24 cellular contexts compared by ENCODE assay signal in the genomic region with DNA sequence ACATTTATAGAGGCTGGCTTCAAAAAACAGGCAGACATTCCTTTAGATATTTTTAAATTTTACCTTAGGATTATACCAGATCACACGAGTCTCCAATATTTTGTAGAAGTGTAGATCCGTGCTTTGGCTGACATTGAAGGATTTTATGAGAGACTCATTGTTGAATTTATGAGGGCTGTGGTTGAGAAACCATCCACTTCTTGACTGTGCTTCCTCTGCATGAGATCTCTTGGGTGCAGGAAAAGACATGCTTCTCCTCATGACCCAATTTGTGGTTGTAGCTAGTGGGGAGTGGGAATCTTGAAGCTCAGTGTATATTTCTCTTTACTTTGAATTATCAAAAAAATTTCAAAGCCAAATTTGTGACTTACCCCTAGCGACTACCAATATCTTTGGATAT. TPM values are rescaled to one million over a fixed set of nuclear protein-coding genes. Genes with fewer than 3 reads are reported as not detected.
"Had no signal": no experiment of that assay in that cellular context is flagged by ENCODE, and none has a peak within 500 bp of the region (broad histone marks: within the 10 kb centered on the region; RNA-seq: fewer than 3 reads in every experiment).

No MANE protein-coding gene starts in this region.

- DNase-seq: effector memory CD8-positive, alpha-beta T cell; head of caudate nucleus; kidney; left cardiac atrium; left ventricle myocardium inferior; lower lobe of right lung; mesenchymal stem cell; naive thymus-derived CD8-positive, alpha-beta T cell; psoas muscle; retina; right lobe of liver; stimulated activated CD4-positive, alpha-beta T cell treated with anti-CD3 and anti-CD28 coated beads, Interleukin-4, amount 100 ng/mL, for 1 hour; stimulated activated CD8-positive, alpha-beta memory T cell treated with anti-CD3 and anti-CD28 coated beads, Interleukin-4, amount 100 ng/mL, for 48 hours; testis; upper lobe of right lung had no signal

- H3K4me2 ChIP-seq: hepatocyte had no signal

- ATAC-seq: effector memory CD8-positive, alpha-beta T cell; left cardiac atrium; lower lobe of right lung; naive thymus-derived CD8-positive, alpha-beta T cell; psoas muscle; right lobe of liver; stimulated activated memory B cell treated with anti-CD40 and anti-IgM and Interleukin-4, amounts not matched to agents 10 μg/mL and 1 μg/mL and 100 μg/mL, for 72 hours had no signal

- H3K27ac ChIP-seq: epithelial cell of prostate, esophagus muscularis mucosa, hepatocyte, left ventricle myocardium inferior, lower lobe of right lung, neutrophil, psoas muscle, right lobe of liver, testis, tibial nerve, upper lobe of right lung had no signal

- H3K9me3 ChIP-seq: lower lobe of right lung, neutrophil, right lobe of liver, testis, tibial nerve, upper lobe of right lung had no signal

- H3K36me3 ChIP-seq: esophagus muscularis mucosa, left ventricle myocardium inferior, lower lobe of right lung, neutrophil, tibial nerve, upper lobe of right lung had no signal

- H2AFZ ChIP-seq: hepatocyte had no signal

- H3K79me2 ChIP-seq: hepatocyte had no signal

- H3K4me3 ChIP-seq: esophagus muscularis mucosa, hepatocyte, left ventricle myocardium inferior, lower lobe of right lung, psoas muscle, right lobe of liver, testis, tibial nerve, upper lobe of right lung had no signal

- H3K27me3 ChIP-seq: hepatocyte, right lobe of liver, testis, tibial nerve, upper lobe of right lung had no signal

- H3K4me1 ChIP-seq: esophagus muscularis mucosa, left ventricle myocardium inferior, lower lobe of right lung, psoas muscle, right lobe of liver, testis, upper lobe of right lung had no signal

RNA-seq across cellular contexts. Expression of a gene that starts 36.7 kb away (rescaled TPM):
- total RNA-seq: esophagus muscularis mucosa; hepatocyte; kidney; left cardiac atrium; left ventricle myocardium inferior; naive thymus-derived CD8-positive, alpha-beta T cell; osteoblast; psoas muscle; right lobe of liver; subcutaneous adipose tissue; tibial nerve had no signal
- polyA plus RNA-seq: hepatocyte; naive thymus-derived CD8-positive, alpha-beta T cell; neural cell; psoas muscle had no signal

RNA-seq across cellular contexts. Expression of a gene that starts 42.5 kb away (rescaled TPM):
- total RNA-seq: left cardiac atrium; left ventricle myocardium inferior; naive thymus-derived CD8-positive, alpha-beta T cell; right lobe of liver had no signal
- polyA plus RNA-seq: naive thymus-derived CD8-positive, alpha-beta T cell; neural cell had no signal
